Comparison of ENCODE assay signal across 8 cellular contexts in the genomic region with DNA sequence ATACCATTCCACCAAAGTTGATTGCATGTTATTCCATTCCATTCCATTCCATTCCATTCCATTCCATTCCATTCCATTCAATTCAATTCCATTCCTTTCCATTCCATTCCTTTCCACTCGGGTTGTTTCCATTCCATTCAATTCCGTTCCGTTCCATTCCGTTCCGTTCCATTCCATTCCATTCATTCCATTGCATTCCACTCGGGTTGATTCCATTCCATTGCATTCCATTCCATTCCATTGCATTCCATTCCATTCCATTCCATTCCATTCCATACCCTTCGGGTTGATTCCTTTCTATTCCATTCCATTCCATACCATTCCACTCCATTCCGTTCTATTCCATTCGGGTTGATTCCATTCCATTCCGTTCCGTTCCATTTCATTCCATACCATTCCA.
DNase-seq lines count a peak whose midpoint lies in the region; ATAC-seq and TF ChIP-seq lines count a peak whose summit lies in the region.
"Not testable (repeated sequence)": the region's sequence is repeated elsewhere in the genome, so short reads cannot be mapped to it uniquely, and the experiment has no call there.

No MANE protein-coding gene starts in this region.

- not testable (repeated sequence) for H3K27ac ChIP-seq in HUES6 (ENCODE audit: low read depth, low read length); endodermal cell (ENCODE audit: low read depth, low read length); left lung

- 0 out of 2 replicates have a peak overlapping the region, but pooled peaks have one; percentile 3 for H3K4me3 ChIP-seq in HUES6 (ENCODE audit: low read depth, low read length)
- H3K4me3 ChIP-seq in endodermal cell (ENCODE audit: low read length): peak overlapping the region; percentile 24
- H3K4me3 ChIP-seq in left lung: not testable (repeated sequence)

- H3K27me3 Mint-ChIP-seq in endodermal cell (ENCODE audit: insufficient read depth): not testable (repeated sequence)

- DNase-seq in endodermal cell; left lung; stimulated activated effector memory CD8-positive, alpha-beta T cell treated with anti-CD3 and anti-CD28 coated beads, Interleukin-12 subunit alpha, Interleukin-12 subunit beta, amount 100 ng/mL, for 72 hours (ENCODE audit: low spot score in 2 of 2): not testable (repeated sequence)

- intact Hi-C loops in left lung (cut with DNase I): not testable (repeated sequence)

- H3K27ac Mint-ChIP-seq in endodermal cell; stimulated activated effector memory CD8-positive, alpha-beta T cell treated with anti-CD3 and anti-CD28 coated beads, Interleukin-12 subunit alpha, Interleukin-12 subunit beta, amount 100 ng/mL, for 72 hours: not testable (repeated sequence)

- H3K4me1 Mint-ChIP-seq in endodermal cell: not testable (repeated sequence)
- peaks cover 23% of the 10 kb centered on the region for H3K4me1 Mint-ChIP-seq in stimulated activated effector memory CD8-positive, alpha-beta T cell treated with anti-CD3 and anti-CD28 coated beads, Interleukin-12 subunit alpha, Interleukin-12 subunit beta, amount 100 ng/mL, for 72 hours

- H3K9ac ChIP-seq in HUES6 (ENCODE audit: low read length); endodermal cell (ENCODE audit: extremely low read depth, low read length, poor library complexity, severe bottlenecking): not testable (repeated sequence)

- H3K9me3 ChIP-seq in HUES6 (ENCODE audit: control insufficient read depth, insufficient read depth, low read depth, low read length): peaks cover 96% of the 10 kb centered on the region
- H3K9me3 ChIP-seq in endodermal cell (ENCODE audit: control insufficient read depth, low read length): peaks cover 98% of the 10 kb centered on the region
- peaks cover 3 to 99% of the 10 kb centered on the region in 2 donors for H3K9me3 ChIP-seq in left lung

- not testable (repeated sequence) for H3K27me3 ChIP-seq in HUES6 (ENCODE audit: control insufficient read depth, insufficient read depth, low read length); endodermal cell (ENCODE audit: control insufficient read depth, insufficient read depth, low read length, poor library complexity, severe bottlenecking); left lung

- H3K4me1 ChIP-seq in HUES6 (ENCODE audit: control insufficient read depth, insufficient read depth, low read length); endodermal cell (ENCODE audit: control insufficient read depth, insufficient read depth, low read length); left lung: not testable (repeated sequence)

- H3K36me3 ChIP-seq in HUES6 (ENCODE audit: control insufficient read depth, insufficient read depth, low read length); endodermal cell (ENCODE audit: control insufficient read depth, insufficient read depth, low read length); left lung: not testable (repeated sequence)

- WGBS in endodermal cell (ENCODE audit: insufficient coverage in 1 of 2, insufficient read length in 1 of 2), 2 experiments: 68% methylated on average over 11 of the region's 11 CpGs

- not testable (repeated sequence) for H3K4me3 Mint-ChIP-seq in endodermal cell; stimulated activated effector memory CD8-positive, alpha-beta T cell treated with anti-CD3 and anti-CD28 coated beads, Interleukin-12 subunit alpha, Interleukin-12 subunit beta, amount 100 ng/mL, for 72 hours

- ATAC-seq in GM18498 (IDR thresholded peaks at IDR 0.05; ENCODE audit: unreplicated experiment): peak; percentile 31
- peak; percentile 25 for ATAC-seq in GM19455 (IDR thresholded peaks at IDR 0.05; ENCODE audit: unreplicated experiment)
- peak; percentile 25 for ATAC-seq in HG02642 (IDR thresholded peaks at IDR 0.05; ENCODE audit: poor library complexity, unreplicated experiment)
- ATAC-seq in HG03097 (IDR thresholded peaks at IDR 0.05; ENCODE audit: low FRiP score, unreplicated experiment): peak; percentile 28
- ATAC-seq in left lung: peak; percentile 39
- ATAC-seq in stimulated activated effector memory CD8-positive, alpha-beta T cell treated with anti-CD3 and anti-CD28 coated beads, Interleukin-12 subunit alpha, Interleukin-12 subunit beta, amount 100 ng/mL, for 72 hours: peak; percentile 49

- H3K36me3 Mint-ChIP-seq in endodermal cell (ENCODE audit: low read depth): peaks cover 50% of the 10 kb centered on the region
- H3K36me3 Mint-ChIP-seq in stimulated activated effector memory CD8-positive, alpha-beta T cell treated with anti-CD3 and anti-CD28 coated beads, Interleukin-12 subunit alpha, Interleukin-12 subunit beta, amount 100 ng/mL, for 72 hours: not testable (repeated sequence)

- TF ChIP-seq CTCF in endodermal cell (conservative IDR thresholded peaks at IDR 0.05); left lung (IDR thresholded peaks at IDR 0.05): not testable (repeated sequence)

- H3K9me3 Mint-ChIP-seq in endodermal cell: peaks cover 100% of the 10 kb centered on the region
- peaks cover 56% of the 10 kb centered on the region for H3K9me3 Mint-ChIP-seq in stimulated activated effector memory CD8-positive, alpha-beta T cell treated with anti-CD3 and anti-CD28 coated beads, Interleukin-12 subunit alpha, Interleukin-12 subunit beta, amount 100 ng/mL, for 72 hours
